In genomic region chrX:29662759-29663503, GRCh38 we compare ENCODE assay signal across 9 cellular contexts.
DNase-seq lines count a peak whose midpoint lies in the region; ATAC-seq and TF ChIP-seq lines count a peak whose summit lies in the region.
"Had no signal": no experiment of that assay in that cellular context is flagged by ENCODE, and none has a peak within 500 bp of the region (broad histone marks: within the 10 kb centered on the region; RNA-seq: fewer than 3 reads in every experiment).

No MANE protein-coding gene starts in this region.

- no peaks in the 10 kb centered on the region for H3K27me3 ChIP-seq in SJSA1 (replicated peaks)
- no peaks in the 10 kb centered on the region for H3K27me3 ChIP-seq in kidney epithelial cell (ENCODE audit: control insufficient read depth, insufficient read depth, low read length)
- H3K27me3 ChIP-seq: heart right ventricle had no signal

- peak overlapping the region; percentile 97 for H3K27ac ChIP-seq in SJSA1
- H3K27ac ChIP-seq: heart right ventricle had no signal

- H3K4me3 ChIP-seq in SJSA1 (no peak overlapping the region), kidney epithelial cell (ENCODE audit: low read depth, low read length) (no peak overlapping the region), mucosa of descending colon (no peak overlapping the region)
- H3K4me3 ChIP-seq: heart right ventricle had no signal

- DNase-seq in GM04504 (ENCODE audit: low read depth) = peak; percentile 79
- DNase-seq in SJSA1 (ENCODE audit: low read depth in 1 of 2, low spot score in 2 of 2) = peak; percentile 76 to 94
- DNase-seq in kidney epithelial cell (ENCODE audit: low read depth) = peak; percentile 89
- DNase-seq in NCI-H2107 (lab: John Stamatoyannopoulos, UW) = no peak
- DNase-seq in mucosa of descending colon = no peak
- DNase-seq in NCI-H2107 treated with DMSO at 0.1 percent for 48 hours (lab: John Stamatoyannopoulos, UW; ENCODE audit: unreplicated experiment) = no peak
- no peak for DNase-seq in SHP77 (lab: John Stamatoyannopoulos, UW)
- DNase-seq: heart right ventricle had no signal

- intact Hi-C loops in mucosa of descending colon (cut with DNase I, micrococcal nuclease) = no loop called here

- ATAC-seq in HG02852 (IDR thresholded peaks at IDR 0.05; ENCODE audit: unreplicated experiment) (peak; percentile 75), mucosa of descending colon (no peak)

- H3K9me3 ChIP-seq in SJSA1 (replicated peaks) (no peaks in the 10 kb centered on the region), mucosa of descending colon (no peaks in the 10 kb centered on the region)

- no peaks in the 10 kb centered on the region for H3K36me3 ChIP-seq in SJSA1
- no peaks in the 10 kb centered on the region for H3K36me3 ChIP-seq in kidney epithelial cell (ENCODE audit: control insufficient read depth, insufficient read depth, low read length)
- no peaks in the 10 kb centered on the region for H3K36me3 ChIP-seq in mucosa of descending colon (ENCODE audit: low read depth)
- H3K36me3 ChIP-seq: heart right ventricle had no signal

- H3K4me1 ChIP-seq in SJSA1 (replicated peaks) = peaks cover 35% of the 10 kb centered on the region
- no peaks in the 10 kb centered on the region for H3K4me1 ChIP-seq in mucosa of descending colon (ENCODE audit: low read depth)
- H3K4me1 ChIP-seq: heart right ventricle had no signal

- TF ChIP-seq CTCF in kidney epithelial cell (IDR thresholded peaks at IDR 0.05; ENCODE audit: insufficient read depth, low read length, poor library complexity, severe bottlenecking) = no peak
- no peak for TF ChIP-seq CTCF in mucosa of descending colon (IDR thresholded peaks at IDR 0.05)

Comparison
In these comparisons a context has a peak if more than half of its experiments do, and no peak if none do; other contexts are left out.
1. DNase-seq: peak in GM04504 (single experiment), SJSA1 (2 of 2) and kidney epithelial cell (single experiment); none in NCI-H2107 (single experiment), mucosa of descending colon (0 of 3), NCI-H2107 treated with DMSO at 0.1 percent for 48 hours (single experiment) and SHP77 (0 of 2).